In the genomic region with DNA sequence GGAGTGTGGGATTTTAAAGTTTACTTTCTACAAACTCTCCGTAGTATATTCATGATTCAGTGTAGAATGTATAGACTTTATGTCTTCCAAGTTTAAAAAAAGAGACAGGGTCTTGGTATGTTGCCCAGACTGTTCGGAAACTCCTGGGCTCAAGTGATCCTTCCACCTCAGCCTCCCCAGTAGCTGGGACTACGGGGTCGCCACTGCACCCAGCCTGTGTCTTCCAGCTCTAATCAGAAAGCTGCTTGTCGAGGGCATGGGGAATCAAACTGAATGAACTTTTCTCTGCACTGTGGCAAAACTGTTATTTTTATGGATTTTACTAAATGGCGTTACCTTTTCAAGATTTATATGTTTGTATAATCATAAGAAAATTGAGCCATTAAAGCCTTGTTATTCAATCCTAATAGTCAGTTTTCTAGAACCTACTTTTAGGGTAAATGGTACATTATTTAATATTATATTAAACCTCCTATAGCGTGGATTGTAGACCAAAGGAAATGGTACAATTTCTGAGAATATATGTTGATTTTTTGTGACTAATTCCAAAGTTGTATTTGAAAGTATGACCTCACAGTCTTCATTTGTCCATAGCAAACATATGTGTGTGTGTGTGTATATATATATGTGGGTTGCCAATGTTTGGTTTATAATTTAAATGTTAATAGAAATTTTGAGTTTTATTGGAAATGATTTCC, we compare ENCODE assay signal across 9 cellular contexts. TPM values are rescaled to one million over a fixed set of nuclear protein-coding genes. Genes with fewer than 3 reads are reported as not detected.
DNase-seq lines count a peak whose midpoint lies in the region; ATAC-seq and TF ChIP-seq lines count a peak whose summit lies in the region.
"Had no signal": no experiment of that assay in that cellular context is flagged by ENCODE, and none has a peak within 500 bp of the region (broad histone marks: within the 10 kb centered on the region; RNA-seq: fewer than 3 reads in every experiment).

No MANE protein-coding gene starts in this region.

- H3K4me3 ChIP-seq in iPS-18c (ENCODE audit: insufficient read depth, low read depth, low read length), result peak overlapping the region; percentile 93
- H3K4me3 ChIP-seq in stomach, result peak overlapping the region; percentile 70 to 93 (median 85)

- peaks cover 11% of the 10 kb centered on the region for H3K36me3 Mint-ChIP-seq in T-helper 1 cell treated with Interleukin-12 subunit alpha and Interleukin-12 subunit beta and Interleukin-4 antibody, amounts not matched to agents 30 μg/mL and 1 μg/mL, for 36 hours (ENCODE audit: low read depth)
- H3K36me3 Mint-ChIP-seq in activated CD8-positive, alpha-beta T cell treated with anti-CD3 and anti-CD28 coated beads for 36 hours (ENCODE audit: low read depth), result peaks cover 14% of the 10 kb centered on the region

- POLR2A ChIA-PET in activated CD8-positive, alpha-beta T cell treated with anti-CD3 and anti-CD28 coated beads for 36 hours (lab: Charles Lee), result interaction anchor here (0.7 to 4.9 kb wide), 17 partner anchors 9 to 358 kb away, joined by 3 to 42 read pairs (median 4); a partner anchor contains a TSS

- peaks cover 4% of the 10 kb centered on the region for H3K9me3 Mint-ChIP-seq in T-helper 1 cell treated with Interleukin-12 subunit alpha and Interleukin-12 subunit beta and Interleukin-4 antibody, amounts not matched to agents 30 μg/mL and 1 μg/mL, for 36 hours
- H3K9me3 Mint-ChIP-seq in activated CD8-positive, alpha-beta T cell treated with anti-CD3 and anti-CD28 coated beads for 36 hours, result no peaks in the 10 kb centered on the region

- TF ChIP-seq CTCF in activated CD8-positive, alpha-beta T cell treated with anti-CD3 and anti-CD28 coated beads for 36 hours (IDR thresholded peaks at IDR 0.05), result no peak
- TF ChIP-seq CTCF in stomach (IDR thresholded peaks at IDR 0.05), result no peak

- no peak for TF ChIP-seq EP300 in stomach (IDR thresholded peaks at IDR 0.05)

- H3K4me1 ChIP-seq in stomach, result peaks cover 22 to 38% (median 30%) of the 10 kb centered on the region in 4 donors

- H3K4me3 Mint-ChIP-seq in T-helper 1 cell treated with Interleukin-12 subunit alpha and Interleukin-12 subunit beta and Interleukin-4 antibody, amounts not matched to agents 30 μg/mL and 1 μg/mL, for 36 hours, result peak overlapping the region; percentile 91
- peak overlapping the region; percentile 90 for H3K4me3 Mint-ChIP-seq in activated CD8-positive, alpha-beta T cell treated with anti-CD3 and anti-CD28 coated beads for 36 hours

- 14 to 26% (median 19%) methylated on average over 7 of the region's 7 CpGs for WGBS in stomach, 5 donors

- H3K27ac Mint-ChIP-seq in T-helper 1 cell treated with Interleukin-12 subunit alpha and Interleukin-12 subunit beta and Interleukin-4 antibody, amounts not matched to agents 30 μg/mL and 1 μg/mL, for 36 hours, result peak overlapping the region; percentile 81
- H3K27ac Mint-ChIP-seq in activated CD8-positive, alpha-beta T cell treated with anti-CD3 and anti-CD28 coated beads for 36 hours, result peak overlapping the region; percentile 89

- TF ChIP-seq POLR2A in stomach (IDR thresholded peaks at IDR 0.05), result no peak

- no peak for DNase-seq in T-helper 1 cell
- DNase-seq in activated CD8-positive, alpha-beta T cell treated with anti-CD3 and anti-CD28 coated beads for 36 hours, result no peak
- no peak for DNase-seq in stomach
- DNase-seq in AML-193 (lab: John Stamatoyannopoulos, UW), result no peak

- intact Hi-C loops in activated CD8-positive, alpha-beta T cell treated with anti-CD3 and anti-CD28 coated beads for 36 hours (cut with micrococcal nuclease), result loop anchor here (5.0 kb wide), 1 partner anchor 40 kb away; no protein-coding TSS in a partner anchor
- intact Hi-C loops in stomach (cut with DNase I; ENCODE audit: low total_unique reads), result no loop called here

- H3K27me3 Mint-ChIP-seq in T-helper 1 cell treated with Interleukin-12 subunit alpha and Interleukin-12 subunit beta and Interleukin-4 antibody, amounts not matched to agents 30 μg/mL and 1 μg/mL, for 36 hours (ENCODE audit: low read depth), result peaks cover 6% of the 10 kb centered on the region
- H3K27me3 Mint-ChIP-seq in activated CD8-positive, alpha-beta T cell treated with anti-CD3 and anti-CD28 coated beads for 36 hours, result no peaks in the 10 kb centered on the region

- H3K4me1 Mint-ChIP-seq in T-helper 1 cell treated with Interleukin-12 subunit alpha and Interleukin-12 subunit beta and Interleukin-4 antibody, amounts not matched to agents 30 μg/mL and 1 μg/mL, for 36 hours (ENCODE audit: low read depth), result peaks cover 22% of the 10 kb centered on the region
- peaks cover 29% of the 10 kb centered on the region for H3K4me1 Mint-ChIP-seq in activated CD8-positive, alpha-beta T cell treated with anti-CD3 and anti-CD28 coated beads for 36 hours (ENCODE audit: low read depth)

- no peaks in the 10 kb centered on the region for H3K9me3 ChIP-seq in iPS-18c (ENCODE audit: control insufficient read depth, insufficient read depth, low read length)
- H3K9me3 ChIP-seq in stomach, result no peaks in the 10 kb centered on the region

- CTCF ChIA-PET in activated CD8-positive, alpha-beta T cell treated with anti-CD3 and anti-CD28 coated beads for 36 hours (lab: Charles Lee), result interaction anchor here (0.7 to 8.0 kb wide), 16 partner anchors 15 to 354 kb away, joined by 3 to 205 read pairs (median 4); a partner anchor contains a TSS

- no peaks in the 10 kb centered on the region for H3K36me3 ChIP-seq in stomach

- no peak for ATAC-seq in activated CD8-positive, alpha-beta T cell treated with anti-CD3 and anti-CD28 coated beads for 36 hours
- ATAC-seq in GM18498 (IDR thresholded peaks at IDR 0.05; ENCODE audit: unreplicated experiment), result no peak
- no peak for ATAC-seq in HG02981 (IDR thresholded peaks at IDR 0.05; ENCODE audit: unreplicated experiment)

- H3K27ac ChIP-seq in stomach, result peak overlapping the region in 4 of 5 donors; percentile 87 to 97 (median 95)

- no peaks in the 10 kb centered on the region for H3K27me3 ChIP-seq in stomach

RNA-seq across cellular contexts. Expression of a gene that starts 1.1 kb away (rescaled TPM):
- 10 to 100 TPM; 19.1 to 21.8 TPM for total RNA-seq in activated CD8-positive, alpha-beta T cell treated with anti-CD3 and anti-CD28 coated beads for 36 hours
- 10 to 100 TPM in 4 of 5 donors, 1 to 10 TPM in 1; 9.5 to 64.3 (median 31.5) TPM for total RNA-seq in stomach
- 10 to 100 TPM in 1 of 3 donors, 1 to 10 TPM in 2; 8.4 to 13.1 (median 8.9) TPM for polyA plus RNA-seq in stomach

RNA-seq across cellular contexts. Expression of a gene that starts 7.4 kb away (rescaled TPM):
- total RNA-seq in activated CD8-positive, alpha-beta T cell treated with anti-CD3 and anti-CD28 coated beads for 36 hours, result 10 to 100 TPM; 36.7 to 39.2 TPM
- 10 to 100 TPM in 4 of 5 donors, 1 to 10 TPM in 1; 2.3 to 60.7 (median 51.7) TPM for total RNA-seq in stomach
- polyA plus RNA-seq in stomach, result 10 to 100 TPM; 54.6 to 61.9 (median 57.3) TPM

RNA-seq across cellular contexts. Expression of a gene that starts 23.4 kb away (rescaled TPM):
- total RNA-seq in activated CD8-positive, alpha-beta T cell treated with anti-CD3 and anti-CD28 coated beads for 36 hours, result 1 to 10 TPM; 3.4 to 4.3 TPM
- total RNA-seq in stomach, result 100 to 1,000 TPM in 2 of 5 donors, 10 to 100 TPM in 1, 1 to 10 TPM in 1, not detected in 1; 3.1 to 237 (median 93.3) TPM
- 1,000 to 10,000 TPM in 1 of 3 donors, 100 to 1,000 TPM in 2; 142 to 2,173 (median 337) TPM for polyA plus RNA-seq in stomach
- total RNA-seq: Daoy had no signal
